Comparison of ENCODE assay signal across 12 cellular contexts in genomic region chr1:154483941-154484803, GRCh38. TPM values are rescaled to one million over a fixed set of nuclear protein-coding genes. Genes with fewer than 3 reads are reported as not detected.
A peak's percentile ranks its signal among the peaks of the same experiment; 100 is the strongest.
DNase-seq lines count a peak whose midpoint lies in the region; ATAC-seq and TF ChIP-seq lines count a peak whose summit lies in the region.
"Had no signal": no experiment of that assay in that cellular context is flagged by ENCODE, and none has a peak within 500 bp of the region (broad histone marks: within the 10 kb centered on the region; RNA-seq: fewer than 3 reads in every experiment).

No MANE protein-coding gene starts in this region.

- intact Hi-C loops in gastrocnemius medialis (cut with DNase I; ENCODE audit: low total_unique reads), result no loop called here

- no peak overlapping the region for H3K4me3 Mint-ChIP-seq in activated T-cell treated with anti-CD3 and anti-CD28 coated beads, Interleukin-2, amount 50 U/mL, for 24 hours
- H3K4me3 Mint-ChIP-seq: activated naive CD8-positive, alpha-beta T cell treated with anti-CD3 and anti-CD28 coated beads for 36 hours; nephron had no signal

- no peak for TF ChIP-seq CTCF in RWPE2 (IDR thresholded peaks at IDR 0.05; ENCODE audit: poor library complexity, severe bottlenecking)
- no peak for TF ChIP-seq CTCF in gastroesophageal sphincter (IDR thresholded peaks at IDR 0.05)
- no peak for TF ChIP-seq CTCF in gastrocnemius medialis (IDR thresholded peaks at IDR 0.05 in 4 of 5, conservative IDR thresholded peaks at IDR 0.05 in 1 of 5)
- no peak for TF ChIP-seq CTCF in MM.1S (IDR thresholded peaks at IDR 0.05; ENCODE audit: low read length)

- H3K4me3 ChIP-seq in RWPE2 (ENCODE audit: severe bottlenecking), result no peak overlapping the region
- H3K4me3 ChIP-seq in gastroesophageal sphincter, result no peak overlapping the region
- no peak overlapping the region for H3K4me3 ChIP-seq in gastrocnemius medialis
- H3K4me3 ChIP-seq in MM.1S (ENCODE audit: low read length), result no peak overlapping the region

- H3K27ac ChIP-seq in RWPE2 (ENCODE audit: poor library complexity, severe bottlenecking), result no peak overlapping the region
- H3K27ac ChIP-seq in gastroesophageal sphincter, result peak overlapping the region in 3 of 4 donors; percentile 29 to 52 (median 46)
- peak overlapping the region; percentile 32 to 74 (median 57) for H3K27ac ChIP-seq in gastrocnemius medialis
- no peak overlapping the region for H3K27ac ChIP-seq in MM.1S (ENCODE audit: low read length)

- peak; percentile 68 for ATAC-seq in RWPE2 (ENCODE audit: low read depth)
- no peak for ATAC-seq in gastroesophageal sphincter
- ATAC-seq in gastrocnemius medialis, result peak; percentile 30 to 34

- H3K27me3 Mint-ChIP-seq in activated T-cell treated with anti-CD3 and anti-CD28 coated beads, Interleukin-2, amount 50 U/mL, for 24 hours, result peaks cover 3% of the 10 kb centered on the region

- DNase-seq in H4 (ENCODE audit: low spot score) (peak; percentile 84), RWPE2 (ENCODE audit: low spot score) (no peak), gastrocnemius medialis (no peak), epidermal melanocyte (ENCODE audit: insufficient read length, low spot score) (no peak), NCI-H1048 (lab: John Stamatoyannopoulos, UW) (no peak), MM.1S (no peak)
- DNase-seq in activated T-cell treated with anti-CD3 and anti-CD28 coated beads, Interleukin-2, amount 50 U/mL, for 24 hours, result no peak
- DNase-seq: activated CD4-positive, alpha-beta T cell treated with anti-CD3 and anti-CD28 coated beads for 1 hour; activated naive CD8-positive, alpha-beta T cell treated with anti-CD3 and anti-CD28 coated beads for 36 hours; DMS 273 treated with DMSO at 0.1 percent for 48 hours had no signal

- H3K9ac ChIP-seq in MM.1S (ENCODE audit: low read length), result no peak overlapping the region

- no peaks in the 10 kb centered on the region for H3K36me3 Mint-ChIP-seq in activated T-cell treated with anti-CD3 and anti-CD28 coated beads, Interleukin-2, amount 50 U/mL, for 24 hours (ENCODE audit: low read depth)
- H3K36me3 Mint-ChIP-seq: activated naive CD8-positive, alpha-beta T cell treated with anti-CD3 and anti-CD28 coated beads for 36 hours had no signal

- H4K20me1 ChIP-seq in MM.1S (ENCODE audit: insufficient read depth, low read length), result no peaks in the 10 kb centered on the region

- H3K4me1 Mint-ChIP-seq in activated T-cell treated with anti-CD3 and anti-CD28 coated beads, Interleukin-2, amount 50 U/mL, for 24 hours (ENCODE audit: low read depth), result peaks cover 6% of the 10 kb centered on the region
- H3K4me1 Mint-ChIP-seq: activated naive CD8-positive, alpha-beta T cell treated with anti-CD3 and anti-CD28 coated beads for 36 hours had no signal

- H3K9me3 ChIP-seq in RWPE2 (ENCODE audit: severe bottlenecking) (no peaks in the 10 kb centered on the region), gastroesophageal sphincter (no peaks in the 10 kb centered on the region), gastrocnemius medialis (no peaks in the 10 kb centered on the region), MM.1S (replicated peaks; ENCODE audit: insufficient read depth, low read length) (no peaks in the 10 kb centered on the region)

- in situ Hi-C loops in gastrocnemius medialis (cut with MboI; ENCODE audit: low sequenced_read_pairs in 4 of 4), result loop anchor here (5.0 to 10.0 kb wide), 2 partner anchors 61 to 68 kb away; no protein-coding TSS in a partner anchor

- no peaks in the 10 kb centered on the region for H3K9me3 Mint-ChIP-seq in activated T-cell treated with anti-CD3 and anti-CD28 coated beads, Interleukin-2, amount 50 U/mL, for 24 hours
- H3K9me3 Mint-ChIP-seq: activated naive CD8-positive, alpha-beta T cell treated with anti-CD3 and anti-CD28 coated beads for 36 hours; nephron had no signal

- H3K4me2 ChIP-seq in MM.1S (ENCODE audit: low read depth, low read length), result no peak overlapping the region

- TF ChIP-seq EP300 in gastroesophageal sphincter (IDR thresholded peaks at IDR 0.05), result no peak

- H2AFZ ChIP-seq in MM.1S (ENCODE audit: low read length), result no peak overlapping the region

- 83 to 87% methylated on average over 6 to 13 of the region's 14 CpGs for WGBS in gastroesophageal sphincter (ENCODE audit: low coverage in 1 of 2), 2 donors

- H3K27ac Mint-ChIP-seq in activated T-cell treated with anti-CD3 and anti-CD28 coated beads, Interleukin-2, amount 50 U/mL, for 24 hours, result no peak overlapping the region
- H3K27ac Mint-ChIP-seq: activated naive CD8-positive, alpha-beta T cell treated with anti-CD3 and anti-CD28 coated beads for 36 hours had no signal

- H3K27me3 ChIP-seq in RWPE2 (ENCODE audit: insufficient read depth, poor library complexity, severe bottlenecking) (no peaks in the 10 kb centered on the region), gastroesophageal sphincter (no peaks in the 10 kb centered on the region), gastrocnemius medialis (no peaks in the 10 kb centered on the region), MM.1S (replicated peaks; ENCODE audit: insufficient read depth, low read length) (no peaks in the 10 kb centered on the region)

- H3K4me1 ChIP-seq in RWPE2 (ENCODE audit: insufficient read depth, poor library complexity, severe bottlenecking) (no peaks in the 10 kb centered on the region), gastroesophageal sphincter (peaks cover 0 to 35% (median 0%) of the 10 kb centered on the region in 3 donors), gastrocnemius medialis (peaks cover 8 to 28% of the 10 kb centered on the region in 2 donors), MM.1S (ENCODE audit: low read length) (peaks cover 6% of the 10 kb centered on the region)

- peaks cover 5% of the 10 kb centered on the region; the same call in 1 of the 2 replicates for H3F3A ChIP-seq in MM.1S (ENCODE audit: insufficient read depth, low read length)

- H3K9me2 ChIP-seq in MM.1S (replicated peaks; ENCODE audit: insufficient read depth, low read length), result no peaks in the 10 kb centered on the region

- TF ChIP-seq POLR2A in gastroesophageal sphincter (IDR thresholded peaks at IDR 0.05), result no peak
- no peak for TF ChIP-seq POLR2A in gastrocnemius medialis (IDR thresholded peaks at IDR 0.05)

- H3K79me2 ChIP-seq in MM.1S (ENCODE audit: low read length), result no peaks in the 10 kb centered on the region

- H3K36me3 ChIP-seq in RWPE2 (ENCODE audit: low read depth) (no peaks in the 10 kb centered on the region), gastroesophageal sphincter (peaks cover 0 to 6% of the 10 kb centered on the region in 2 donors), gastrocnemius medialis (no peaks in the 10 kb centered on the region), MM.1S (replicated peaks; ENCODE audit: insufficient read depth, low read length) (no peaks in the 10 kb centered on the region)

RNA-seq across cellular contexts. Expression of gene TDRD10, which starts 17.8 kb away (rescaled TPM):
- not detected in 2 replicates for total RNA-seq in H4 (2014; rRNA removed; shearing (Covaris generic))
- total RNA-seq in gastroesophageal sphincter (1 to 10 TPM; 1.4 to 3.3 (median 2.8) TPM), gastrocnemius medialis (1 to 10 TPM in 1 of 4 donors, under 1 TPM in 3; 0.61 to 4.2 (median 0.62) TPM)
- total RNA-seq: activated naive CD8-positive, alpha-beta T cell treated with anti-CD3 and anti-CD28 coated beads for 36 hours had no signal

RNA-seq across cellular contexts. Expression of gene SHE, which starts 18.0 kb away (rescaled TPM):
- total RNA-seq in H4 (2014; rRNA removed; shearing (Covaris generic)), result not detected in 2 replicates
- total RNA-seq in gastroesophageal sphincter (10 to 100 TPM in 3 of 4 donors, 1 to 10 TPM in 1; 7.2 to 13.9 (median 11.7) TPM), gastrocnemius medialis (1 to 10 TPM; 5.0 to 6.9 (median 6.2) TPM)
- total RNA-seq: activated naive CD8-positive, alpha-beta T cell treated with anti-CD3 and anti-CD28 coated beads for 36 hours had no signal

Comparison
In these comparisons a context has a peak if more than half of its experiments do, and no peak if none do; other contexts are left out.
1. H3K27ac ChIP-seq: peak in gastroesophageal sphincter (3 of 4) and gastrocnemius medialis (4 of 4); none in RWPE2 (single experiment) and MM.1S (single experiment).